Comparison of ENCODE assay signal across 13 cellular contexts in the genomic region with DNA sequence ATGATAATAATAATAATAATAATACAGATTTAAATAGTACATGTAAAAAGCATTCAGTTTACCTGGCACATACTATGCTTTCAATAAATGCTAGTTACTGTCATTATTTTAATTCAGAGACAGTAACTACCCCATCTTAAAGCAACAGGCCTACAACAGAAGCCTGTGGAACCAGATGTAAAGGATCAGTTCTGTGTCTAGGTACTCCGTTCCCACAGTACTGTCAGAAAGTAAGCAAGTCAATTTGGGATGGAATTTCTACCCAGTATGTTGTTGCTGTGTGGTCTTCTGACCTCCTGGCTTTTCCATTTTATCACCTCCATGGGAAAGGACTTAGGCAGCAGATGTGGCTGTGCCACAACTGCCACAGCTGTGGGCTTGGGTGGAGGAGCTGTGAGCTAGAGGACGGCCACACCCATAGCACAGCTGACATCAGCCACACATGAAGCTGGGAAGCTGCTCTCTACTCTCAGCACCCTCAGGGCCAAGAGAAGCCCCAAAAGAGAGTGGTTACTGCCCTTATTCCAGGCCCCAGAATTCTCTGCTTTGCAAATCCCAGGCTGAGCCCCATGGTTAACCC.
DNase-seq lines count a peak whose midpoint lies in the region; ATAC-seq and TF ChIP-seq lines count a peak whose summit lies in the region.
"Had no signal": no experiment of that assay in that cellular context is flagged by ENCODE, and none has a peak within 500 bp of the region (broad histone marks: within the 10 kb centered on the region; RNA-seq: fewer than 3 reads in every experiment).

No MANE protein-coding gene starts in this region.

- H2AFZ ChIP-seq in ACC112 (ENCODE audit: low read length, unreplicated experiment) (no peak overlapping the region), neural progenitor cell (replicated peaks) (no peak overlapping the region)

- H3K79me2 ChIP-seq in ACC112 (ENCODE audit: control insufficient read depth, insufficient read depth, low read length, unreplicated experiment) (no peaks in the 10 kb centered on the region), neural progenitor cell (ENCODE audit: low read depth) (no peaks in the 10 kb centered on the region)

- no peak overlapping the region for H3K4me3 Mint-ChIP-seq in neural progenitor cell
- H3K4me3 Mint-ChIP-seq: activated CD4-positive, alpha-beta T cell treated with anti-CD3 and anti-CD28 coated beads for 36 hours; activated naive CD4-positive, alpha-beta T cell treated with anti-CD3 and anti-CD28 coated beads for 36 hours; B cell had no signal

- peak overlapping the region; percentile 73 for H3K27ac ChIP-seq in ACC112 (ENCODE audit: low read depth, low read length)
- no peak overlapping the region for H3K27ac ChIP-seq in foreskin keratinocyte
- H3K27ac ChIP-seq in neural progenitor cell: peak overlapping the region; percentile 6

- H3K4me2 ChIP-seq in neural progenitor cell: no peak overlapping the region

- H3K27me3 ChIP-seq in ACC112 (ENCODE audit: insufficient read depth, low read length) (no peaks in the 10 kb centered on the region), foreskin keratinocyte (no peaks in the 10 kb centered on the region), neural progenitor cell (no peaks in the 10 kb centered on the region)

- H3K36me3 ChIP-seq in ACC112 (ENCODE audit: insufficient read depth, low read length) (peaks cover 22% of the 10 kb centered on the region), neural progenitor cell (peaks cover 26% of the 10 kb centered on the region)

- TF ChIP-seq CTCF in foreskin keratinocyte (conservative IDR thresholded peaks at IDR 0.05): no peak
- TF ChIP-seq CTCF in neural progenitor cell (IDR thresholded peaks at IDR 0.05): no peak

- H3K36me3 Mint-ChIP-seq in neural progenitor cell: peaks cover 29% of the 10 kb centered on the region

- H3K4me1 ChIP-seq in ACC112 (ENCODE audit: control insufficient read depth, insufficient read depth, low read length, unreplicated experiment) (peaks cover 21% of the 10 kb centered on the region), foreskin keratinocyte (no peaks in the 10 kb centered on the region), neural progenitor cell (no peaks in the 10 kb centered on the region)

- peaks cover 5% of the 10 kb centered on the region for H3K4me1 Mint-ChIP-seq in neural progenitor cell
- H3K4me1 Mint-ChIP-seq: activated CD4-positive, alpha-beta T cell treated with anti-CD3 and anti-CD28 coated beads for 36 hours; B cell had no signal

- DNase-seq in LHCN-M2 (ENCODE audit: low read depth) (peak; percentile 84), foreskin keratinocyte (no peak), neural progenitor cell (ENCODE audit: low spot score) (no peak), RKO (ENCODE audit: low spot score) (no peak)
- no peak for DNase-seq in activated CD8-positive, alpha-beta memory T cell treated with anti-CD3 and anti-CD28 coated beads for 24 hours
- DNase-seq: activated CD4-positive, alpha-beta T cell treated with anti-CD3 and anti-CD28 coated beads for 36 hours; activated naive CD4-positive, alpha-beta T cell treated with anti-CD3 and anti-CD28 coated beads for 36 hours; NCI-H146; NCI-H748 treated with DMSO at 0.1 percent for 48 hours had no signal

- H3K4me3 ChIP-seq in ACC112 (ENCODE audit: low read depth, low read length) (no peak overlapping the region), neural progenitor cell (no peak overlapping the region)

- H3K27me3 Mint-ChIP-seq in neural progenitor cell (ENCODE audit: insufficient read depth, low read depth): no peaks in the 10 kb centered on the region
- H3K27me3 Mint-ChIP-seq: activated CD4-positive, alpha-beta T cell treated with anti-CD3 and anti-CD28 coated beads for 36 hours; B cell had no signal

- H4K20me1 ChIP-seq in neural progenitor cell (ENCODE audit: low read depth): no peaks in the 10 kb centered on the region

- H3K9me3 Mint-ChIP-seq in neural progenitor cell: no peaks in the 10 kb centered on the region
- H3K9me3 Mint-ChIP-seq: activated naive CD4-positive, alpha-beta T cell treated with anti-CD3 and anti-CD28 coated beads for 36 hours had no signal

- peaks cover 4% of the 10 kb centered on the region for H3F3A ChIP-seq in neural progenitor cell (ENCODE audit: low read depth)

- ATAC-seq in foreskin keratinocyte (peak; percentile 23), GM19395 (IDR thresholded peaks at IDR 0.05; ENCODE audit: unreplicated experiment) (no peak), GM18873 (IDR thresholded peaks at IDR 0.05; ENCODE audit: low FRiP score, unreplicated experiment) (no peak)
- ATAC-seq: activated CD4-positive, alpha-beta T cell treated with anti-CD3 and anti-CD28 coated beads for 36 hours had no signal

- no peaks in the 10 kb centered on the region for H3K9me3 ChIP-seq in neural progenitor cell (ENCODE audit: low read depth)

- H3K27ac Mint-ChIP-seq in neural progenitor cell: no peak overlapping the region
- H3K27ac Mint-ChIP-seq: activated CD4-positive, alpha-beta T cell treated with anti-CD3 and anti-CD28 coated beads for 36 hours; activated naive CD4-positive, alpha-beta T cell treated with anti-CD3 and anti-CD28 coated beads for 36 hours; B cell had no signal

- H3K9ac ChIP-seq in neural progenitor cell: no peak overlapping the region
